8 cellular contexts compared by ENCODE assay signal in genomic region chr9:35749515-35750255, GRCh38. TPM values are rescaled to one million over a fixed set of nuclear protein-coding genes. Genes with fewer than 3 reads are reported as not detected.
DNase-seq lines count a peak whose midpoint lies in the region; ATAC-seq, FAIRE-seq and TF ChIP-seq lines count a peak whose summit lies in the region.

No MANE protein-coding gene starts in this region.

- peak overlapping the region; percentile 97 to 98 for H3K4me3 ChIP-seq in SK-N-SH (ENCODE audit: low read depth in 2 of 2, low read length in 1 of 2)
- H3K4me3 ChIP-seq in body of pancreas = peak overlapping the region; percentile 82 to 90
- peak overlapping the region; percentile 73 to 80 (median 80) for H3K4me3 ChIP-seq in keratinocyte (ENCODE audit: control insufficient read depth in 2 of 3, extremely low read depth in 1 of 3, insufficient read depth in 2 of 3, low read depth in 1 of 3, low read length in 3 of 3)

- no peaks in the 10 kb centered on the region for H3K9me3 ChIP-seq in SK-N-SH
- H3K9me3 ChIP-seq in body of pancreas = no peaks in the 10 kb centered on the region
- H3K9me3 ChIP-seq in keratinocyte (ENCODE audit: control insufficient read depth, low read depth, low read length) = no peaks in the 10 kb centered on the region

- H3K27ac ChIP-seq in SK-N-SH (ENCODE audit: low read depth in 2 of 2, low read length in 1 of 2) (peak overlapping the region; percentile 70 to 79; a peak in 3 of 4 replicates), body of pancreas (peak overlapping the region; percentile 79 to 90 (median 86)), keratinocyte (ENCODE audit: control insufficient read depth, insufficient read depth, low read length) (peak overlapping the region; percentile 48)

- DNase-seq in NK-92 treated with Interleukin-12 subunit alpha and Interleukin-12 subunit beta, amount 100 ng/mL, for 24 hours (lab: John Stamatoyannopoulos, UW) = peak; percentile 45
- DNase-seq in NK-92 (lab: John Stamatoyannopoulos, UW; ENCODE audit: unreplicated experiment) = no peak
- DNase-seq in SK-N-SH = no peak
- DNase-seq in body of pancreas = peak; percentile 46 to 58 (median 50)
- no peak for DNase-seq in keratinocyte (ENCODE audit: low read depth, low spot score)
- DNase-seq in stimulated activated CD4-positive, alpha-beta T cell treated with anti-CD3 and anti-CD28 coated beads, Interleukin-1b, Interleukin-23, amount 100 ng/mL, for 48 hours = peak; percentile 26
- DNase-seq in frontal cortex (ENCODE audit: low spot score in 2 of 2) = no peak

- H3K4me2 ChIP-seq in SK-N-SH (peak overlapping the region; percentile 82), keratinocyte (ENCODE audit: control insufficient read depth, extremely low read depth, insufficient read depth, low read depth, low read length) (peak overlapping the region; percentile 65)

- dilution Hi-C loops in keratinocyte (cut with MboI; ENCODE audit: extremely low pct_ligation_motif_present, low sequenced_read_pairs) = no loop called here

- peaks cover 12 to 33% of the 10 kb centered on the region in 2 experiments; a peak in 2 of 4 replicates for H3K4me1 ChIP-seq in SK-N-SH (ENCODE audit: control insufficient read depth in 1 of 2, insufficient read depth in 2 of 2, low read depth in 1 of 2, low read length in 1 of 2)
- peaks cover 39% of the 10 kb centered on the region for H3K4me1 ChIP-seq in body of pancreas
- H3K4me1 ChIP-seq in keratinocyte (ENCODE audit: control insufficient read depth, extremely low read depth, insufficient read depth, low read length) = peaks cover 24% of the 10 kb centered on the region

- H2AFZ ChIP-seq in SK-N-SH (ENCODE audit: low read depth) = peak overlapping the region; percentile 80
- H2AFZ ChIP-seq in keratinocyte (ENCODE audit: control insufficient read depth, low read length) = peak overlapping the region; percentile 84

- H4K20me1 ChIP-seq in SK-N-SH (ENCODE audit: insufficient read depth) = peaks cover 31% of the 10 kb centered on the region
- peaks cover 5% of the 10 kb centered on the region for H4K20me1 ChIP-seq in keratinocyte (ENCODE audit: control insufficient read depth, extremely low read depth, insufficient read depth, low read length)

- TF ChIP-seq POLR2A in body of pancreas (IDR thresholded peaks at IDR 0.05) = no peak

- no peak for TF ChIP-seq RAD21 in SK-N-SH (IDR thresholded peaks at IDR 0.05; ENCODE audit: low read length)

- ATAC-seq in HG03064 (IDR thresholded peaks at IDR 0.05; ENCODE audit: low read depth, unreplicated experiment) (peak; percentile 26), body of pancreas (peak; percentile 52)

- intact Hi-C loops in body of pancreas (cut with DNase I) = no loop called here

- CTCF ChIA-PET in SK-N-SH (lab: Yijun Ruan, JAX) = interaction anchor here (1.2 to 6.8 kb wide), 6 partner anchors 9 to 132 kb away, joined by 4 to 88 read pairs (median 15); partner anchors contain the start of genes CREB3 and TLN1

- H3K9ac ChIP-seq in SK-N-SH = peak overlapping the region; percentile 90
- peak overlapping the region; percentile 76 for H3K9ac ChIP-seq in keratinocyte (ENCODE audit: control insufficient read depth, extremely low read depth, insufficient read depth, low read length)

- H3K9me1 ChIP-seq in keratinocyte (ENCODE audit: control insufficient read depth, extremely low read depth, insufficient read depth, low read length) = peaks cover 3% of the 10 kb centered on the region

- 11% methylated on average over 11 of the region's 19 CpGs for WGBS in SK-N-SH (ENCODE audit: low lambda C conversion rate)
- WGBS in body of pancreas, 2 donors = 1 to 3% methylated on average over 19 of the region's 19 CpGs

- POLR2A ChIA-PET in SK-N-SH (lab: Yijun Ruan, JAX) = interaction anchor here (0.5 to 2.6 kb wide), 4 partner anchors 12 to 20 kb away, joined by 4 to 28 read pairs (median 6); partner anchors contain the start of genes CREB3 and TLN1

- H3F3A ChIP-seq in SK-N-SH (replicated peaks; ENCODE audit: insufficient read depth) = peaks cover 7% of the 10 kb centered on the region

- no peak for TF ChIP-seq EP300 in SK-N-SH (IDR thresholded peaks at IDR 0.05; ENCODE audit: borderline replicate concordance in 1 of 2, low read depth in 1 of 2, low read length in 1 of 2)

- H3K36me3 ChIP-seq in SK-N-SH (replicated peaks in 1 of 2; ENCODE audit: control insufficient read depth in 1 of 2, insufficient read depth in 2 of 2, low read length in 1 of 2) (peaks cover 16 to 46% of the 10 kb centered on the region in 2 experiments), body of pancreas (replicated peaks in 1 of 2; ENCODE audit: insufficient read depth in 1 of 2, low read depth in 2 of 2) (peaks cover 0 to 17% of the 10 kb centered on the region in 2 donors), keratinocyte (ENCODE audit: control insufficient read depth in 2 of 2, extremely low read depth in 1 of 2, insufficient read depth in 2 of 2, low read length in 2 of 2) (peaks cover 25 to 27% of the 10 kb centered on the region in 2 experiments)

- no peaks in the 10 kb centered on the region for H3K9me2 ChIP-seq in SK-N-SH

- FAIRE-seq in keratinocyte (lab: Jason Lieb, UNC) (peak; percentile 23), frontal cortex (lab: Jason Lieb, UNC) (no peak)

- H3K79me2 ChIP-seq in SK-N-SH (ENCODE audit: insufficient read depth) (peaks cover 59% of the 10 kb centered on the region), keratinocyte (ENCODE audit: control insufficient read depth, insufficient read depth, low read length) (peaks cover 38% of the 10 kb centered on the region)

- no peaks in the 10 kb centered on the region for H3K27me3 ChIP-seq in SK-N-SH (ENCODE audit: insufficient read depth)
- no peaks in the 10 kb centered on the region for H3K27me3 ChIP-seq in body of pancreas
- no peaks in the 10 kb centered on the region for H3K27me3 ChIP-seq in keratinocyte (ENCODE audit: control insufficient read depth, extremely low read depth, insufficient read depth, low read length)

- TF ChIP-seq CTCF in SK-N-SH (IDR thresholded peaks at IDR 0.05) = no peak
- TF ChIP-seq CTCF in body of pancreas (IDR thresholded peaks at IDR 0.05) = no peak
- peak in 1 of 3 experiments; percentile 23 for TF ChIP-seq CTCF in keratinocyte (optimal IDR thresholded peaks at IDR 0.05 in 1 of 3, IDR thresholded peaks at IDR 0.05 in 1 of 3, conservative IDR thresholded peaks at IDR 0.05 in 1 of 3; ENCODE audit: extremely low read depth in 1 of 3, insufficient read depth in 2 of 3, low read length in 3 of 3)

RNA-seq across cellular contexts. Expression of gene RGP1, which starts 0.6 kb away (rescaled TPM):
- polyA plus RNA-seq in SK-N-SH (2012; rRNA removed) = 16.1 and 18.6 TPM in 2 replicates
- polyA plus RNA-seq in SK-N-SH (2012; cell fraction: cytosol; rRNA removed) = 13.5 and 16.3 TPM in 2 replicates
- 28.4 and 28.9 TPM in 2 replicates for polyA plus RNA-seq in SK-N-SH (2012; cell fraction: nucleus; rRNA removed)
- 10 to 100 TPM; 15.3 to 18.1 TPM for total RNA-seq in body of pancreas
- 17.6 to 19.8 TPM (median 18.3 TPM) in 3 replicates for polyA plus RNA-seq in keratinocyte
- polyA plus RNA-seq in keratinocyte (2011; ENCODE audit: low read depth) = 3.1 TPM
- polyA plus RNA-seq in keratinocyte (2011; cell fraction: cytosol; rRNA removed) = 16.4 and 17.6 TPM in 2 replicates
- polyA plus RNA-seq in keratinocyte (2011; cell fraction: nucleus; rRNA removed) = 33.5 and 35.2 TPM in 2 replicates
- 9.1 and 17.9 TPM in 2 replicates for polyA plus RNA-seq in keratinocyte (2012; ENCODE audit: low replicate concordance)
- polyA minus RNA-seq in keratinocyte = 21.6 to 42.2 TPM (median 24.7 TPM) in 3 replicates
- polyA minus RNA-seq in keratinocyte (2011; cell fraction: cytosol; rRNA and poly(A)+ RNA removed) = 13.2 TPM
- polyA minus RNA-seq in keratinocyte (2011; cell fraction: nucleus; rRNA and poly(A)+ RNA removed) = 11.6 and 16.5 TPM in 2 replicates
- 10.2 TPM for total RNA-seq in frontal cortex

RNA-seq across cellular contexts. Expression of gene GBA2, which starts 0.7 kb away (rescaled TPM):
- polyA plus RNA-seq in SK-N-SH (2012; rRNA removed) = 71.5 and 98.2 TPM in 2 replicates
- 28.7 and 35.7 TPM in 2 replicates for polyA plus RNA-seq in SK-N-SH (2012; cell fraction: cytosol; rRNA removed)
- polyA plus RNA-seq in SK-N-SH (2012; cell fraction: nucleus; rRNA removed) = 425 and 473 TPM in 2 replicates
- total RNA-seq in body of pancreas = 100 to 1,000 TPM in 1 of 2 donors, 10 to 100 TPM in 1; 54.2 to 111 TPM
- polyA plus RNA-seq in keratinocyte = 28.7 to 42.2 TPM (median 31.7 TPM) in 3 replicates
- polyA plus RNA-seq in keratinocyte (2011; ENCODE audit: low read depth) = 27.2 TPM
- polyA plus RNA-seq in keratinocyte (2011; cell fraction: cytosol; rRNA removed) = 10.6 and 13.0 TPM in 2 replicates
- 177 and 188 TPM in 2 replicates for polyA plus RNA-seq in keratinocyte (2011; cell fraction: nucleus; rRNA removed)
- polyA plus RNA-seq in keratinocyte (2012; ENCODE audit: low replicate concordance) = 24.1 and 39.6 TPM in 2 replicates
- polyA minus RNA-seq in keratinocyte = 30.6 to 49.5 TPM (median 46.2 TPM) in 3 replicates
- polyA minus RNA-seq in keratinocyte (2011; cell fraction: cytosol; rRNA and poly(A)+ RNA removed) = 15.9 TPM
- polyA minus RNA-seq in keratinocyte (2011; cell fraction: nucleus; rRNA and poly(A)+ RNA removed) = 33.3 and 43.7 TPM in 2 replicates
- total RNA-seq in frontal cortex = 48.9 TPM

RNA-seq across cellular contexts. Expression of gene MSMP, which starts 4.4 kb away (rescaled TPM):
- polyA plus RNA-seq in SK-N-SH (2012; rRNA removed) (1.2 TPM in 2 replicates), keratinocyte (not detected in 3 replicates)
- polyA plus RNA-seq in SK-N-SH (2012; cell fraction: cytosol; rRNA removed) = 0.52 and 0.55 TPM in 2 replicates
- 1.0 and 1.9 TPM in 2 replicates for polyA plus RNA-seq in SK-N-SH (2012; cell fraction: nucleus; rRNA removed)
- total RNA-seq in body of pancreas (not detected), frontal cortex (0.41 TPM)
- polyA plus RNA-seq in keratinocyte (2011; ENCODE audit: low read depth) = 0.57 TPM
- polyA plus RNA-seq in keratinocyte (2011; cell fraction: cytosol; rRNA removed) = not detected in 2 replicates
- not detected in 2 replicates for polyA plus RNA-seq in keratinocyte (2011; cell fraction: nucleus; rRNA removed)
- not detected in 2 replicates for polyA plus RNA-seq in keratinocyte (2012; ENCODE audit: low replicate concordance)
- not detected in 3 replicates for polyA minus RNA-seq in keratinocyte
- polyA minus RNA-seq in keratinocyte (2011; cell fraction: cytosol; rRNA and poly(A)+ RNA removed) = not detected
- polyA minus RNA-seq in keratinocyte (2011; cell fraction: nucleus; rRNA and poly(A)+ RNA removed) = not detected in 2 replicates

RNA-seq across cellular contexts. Expression of gene CREB3, which starts 17.2 kb away (rescaled TPM):
- polyA plus RNA-seq in SK-N-SH (2012; rRNA removed) (33.9 and 38.6 TPM in 2 replicates), keratinocyte (24.6 to 33.2 TPM (median 27.0 TPM) in 3 replicates)
- polyA plus RNA-seq in SK-N-SH (2012; cell fraction: cytosol; rRNA removed) = 36.2 and 36.8 TPM in 2 replicates
- polyA plus RNA-seq in SK-N-SH (2012; cell fraction: nucleus; rRNA removed) = 29.2 and 35.8 TPM in 2 replicates
- total RNA-seq in body of pancreas (10 to 100 TPM; 31.9 to 32.6 TPM), frontal cortex (30.6 TPM)
- polyA plus RNA-seq in keratinocyte (2011; ENCODE audit: low read depth) = 9.8 TPM
- polyA plus RNA-seq in keratinocyte (2011; cell fraction: cytosol; rRNA removed) = 28.5 and 33.1 TPM in 2 replicates
- polyA plus RNA-seq in keratinocyte (2011; cell fraction: nucleus; rRNA removed) = 18.5 and 22.8 TPM in 2 replicates
- 16.2 and 38.5 TPM in 2 replicates for polyA plus RNA-seq in keratinocyte (2012; ENCODE audit: low replicate concordance)
- polyA minus RNA-seq in keratinocyte = 16.6 to 46.4 TPM (median 17.6 TPM) in 3 replicates
- polyA minus RNA-seq in keratinocyte (2011; cell fraction: cytosol; rRNA and poly(A)+ RNA removed) = 16.1 TPM
- polyA minus RNA-seq in keratinocyte (2011; cell fraction: nucleus; rRNA and poly(A)+ RNA removed) = 8.3 and 13.7 TPM in 2 replicates

RNA-seq across cellular contexts. Expression of gene TLN1, which starts 17.7 kb away (rescaled TPM):
- 91.8 and 115 TPM in 2 replicates for polyA plus RNA-seq in SK-N-SH (2012; rRNA removed)
- 32.7 and 72.5 TPM in 2 replicates for polyA plus RNA-seq in SK-N-SH (2012; cell fraction: cytosol; rRNA removed)
- 183 and 220 TPM in 2 replicates for polyA plus RNA-seq in SK-N-SH (2012; cell fraction: nucleus; rRNA removed)
- total RNA-seq in body of pancreas = 100 to 1,000 TPM in 1 of 2 donors, 10 to 100 TPM in 1; 93.7 to 130 TPM
- polyA plus RNA-seq in keratinocyte = 53.0 to 98.3 TPM (median 54.6 TPM) in 3 replicates
- 80.1 TPM for polyA plus RNA-seq in keratinocyte (2011; ENCODE audit: low read depth)
- 34.1 and 58.4 TPM in 2 replicates for polyA plus RNA-seq in keratinocyte (2011; cell fraction: cytosol; rRNA removed)
- 115 and 144 TPM in 2 replicates for polyA plus RNA-seq in keratinocyte (2011; cell fraction: nucleus; rRNA removed)
- 36.2 and 124 TPM in 2 replicates for polyA plus RNA-seq in keratinocyte (2012; ENCODE audit: low replicate concordance)
- 196 to 448 TPM (median 286 TPM) in 3 replicates for polyA minus RNA-seq in keratinocyte
- polyA minus RNA-seq in keratinocyte (2011; cell fraction: cytosol; rRNA and poly(A)+ RNA removed) = 291 TPM
- polyA minus RNA-seq in keratinocyte (2011; cell fraction: nucleus; rRNA and poly(A)+ RNA removed) = 223 and 237 TPM in 2 replicates
- 16.3 TPM for total RNA-seq in frontal cortex

Comparison
In these comparisons a context has a peak if more than half of its experiments do, and no peak if none do; other contexts are left out.
1. DNase-seq: peak in NK-92 treated with Interleukin-12 subunit alpha and Interleukin-12 subunit beta, amount 100 ng/mL, for 24 hours (single experiment), body of pancreas (4 of 4) and stimulated activated CD4-positive, alpha-beta T cell treated with anti-CD3 and anti-CD28 coated beads, Interleukin-1b, Interleukin-23, amount 100 ng/mL, for 48 hours (single experiment); none in NK-92 (single experiment), SK-N-SH (single experiment), keratinocyte (single experiment) and frontal cortex (0 of 2).
2. Peak in every context shown above with its lines, with median percentiles within 50 percentile points of each other: H3K27ac ChIP-seq and H3K4me3 ChIP-seq.